ENCODE assay signal across 11 cellular contexts in the genomic region with DNA sequence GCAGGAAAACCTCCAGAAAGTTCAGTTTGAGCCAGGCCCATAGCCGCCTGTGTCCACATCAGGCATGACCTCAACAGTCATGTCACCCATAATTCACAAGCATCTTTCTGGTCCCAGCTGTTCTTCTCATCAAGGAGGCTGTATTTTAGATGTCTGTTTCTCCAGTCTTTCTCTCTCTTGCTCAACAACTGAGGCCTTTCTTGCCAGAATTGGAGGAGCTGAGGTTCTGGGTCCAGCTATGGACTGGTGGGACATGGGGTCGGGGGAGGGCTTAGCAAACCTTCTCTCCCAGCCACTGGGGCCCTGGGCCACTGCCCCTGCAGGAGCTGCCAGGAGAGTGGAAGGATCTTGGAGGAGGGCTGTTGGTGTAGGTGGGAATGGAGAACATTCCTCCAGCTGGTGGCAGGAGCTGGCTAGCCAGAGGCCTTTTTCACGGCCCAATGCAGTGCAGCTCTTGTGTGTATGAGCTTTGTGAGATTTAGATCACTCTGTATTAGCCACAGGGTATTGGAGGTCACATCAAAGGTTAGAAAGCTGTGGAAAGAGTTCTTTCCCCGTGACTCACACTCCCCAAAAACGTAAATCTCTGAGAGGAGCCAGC. TPM values are rescaled to one million over a fixed set of nuclear protein-coding genes. Genes with fewer than 3 reads are reported as not detected.
DNase-seq lines count a peak whose midpoint lies in the region; ATAC-seq and TF ChIP-seq lines count a peak whose summit lies in the region.
"Had no signal": no experiment of that assay in that cellular context is flagged by ENCODE, and none has a peak within 500 bp of the region (broad histone marks: within the 10 kb centered on the region; RNA-seq: fewer than 3 reads in every experiment).

No MANE protein-coding gene starts in this region.

- H3K27ac ChIP-seq in SJCRH30 (peak overlapping the region; percentile 85), foreskin keratinocyte (no peak overlapping the region)
- H3K27ac ChIP-seq: HL-60, parathyroid adenoma had no signal

- H3K4me3 ChIP-seq in SJCRH30, result no peak overlapping the region; the same call in 1 of the 2 replicates

- TF ChIP-seq CTCF in foreskin keratinocyte (conservative IDR thresholded peaks at IDR 0.05), result peak; percentile 13

- H3K27me3 ChIP-seq in SJCRH30 (no peaks in the 10 kb centered on the region), foreskin keratinocyte (peaks cover 2% of the 10 kb centered on the region)

- no peaks in the 10 kb centered on the region for H3K9me3 ChIP-seq in SJCRH30 (replicated peaks)

- H3K4me1 ChIP-seq in SJCRH30, result peaks cover 60% of the 10 kb centered on the region
- H3K4me1 ChIP-seq in foreskin keratinocyte, result no peaks in the 10 kb centered on the region
- H3K4me1 ChIP-seq: parathyroid adenoma had no signal

- ATAC-seq in foreskin keratinocyte (peak; percentile 23), HG02981 (IDR thresholded peaks at IDR 0.05; ENCODE audit: unreplicated experiment) (no peak)

- H3K36me3 ChIP-seq in SJCRH30, result no peaks in the 10 kb centered on the region

- intact Hi-C loops in posterior vena cava (cut with DNase I), result loop anchor here in 1 of 2 donors (10.0 kb wide), 1 partner anchor 84 kb away; no protein-coding TSS in a partner anchor
- intact Hi-C loops in head of caudate nucleus (cut with DNase I), result no loop called here

- DNase-seq in COLO829 (ENCODE audit: low spot score), result peak; percentile 48
- peak; percentile 56 to 75 for DNase-seq in SJCRH30
- DNase-seq in foreskin keratinocyte, result peak in 1 of 2 donors; percentile 47
- peak; percentile 77 for DNase-seq in posterior vena cava (ENCODE audit: low spot score)
- no peak for DNase-seq in NCI-H1092 (lab: John Stamatoyannopoulos, UW)
- no peak for DNase-seq in head of caudate nucleus
- no peak for DNase-seq in NCI-H146 treated with DMSO at 0.1 percent for 48 hours (lab: John Stamatoyannopoulos, UW; ENCODE audit: unreplicated experiment)
- DNase-seq: DND-41 had no signal

RNA-seq across cellular contexts. Expression of a gene that starts 23.5 kb away (rescaled TPM):
- total RNA-seq in SJCRH30 (2014; rRNA removed; shearing (Covaris generic)), result 54.3 and 58.7 TPM in 2 replicates
- total RNA-seq in foreskin keratinocyte (18.4 and 19.1 TPM in 2 replicates), posterior vena cava (10 to 100 TPM; 29.6 to 31.3 TPM)
- 17.0 and 19.1 TPM in 2 replicates for polyA plus RNA-seq in foreskin keratinocyte

Comparison
In these comparisons a context has a peak if more than half of its experiments do, and no peak if none do; other contexts are left out.
1. DNase-seq: peak in COLO829 (single experiment), SJCRH30 (2 of 2) and posterior vena cava (single experiment); none in NCI-H1092 (single experiment), head of caudate nucleus (0 of 42) and NCI-H146 treated with DMSO at 0.1 percent for 48 hours (single experiment).